Comparison of ENCODE assay signal across 17 cellular contexts in the genomic region with DNA sequence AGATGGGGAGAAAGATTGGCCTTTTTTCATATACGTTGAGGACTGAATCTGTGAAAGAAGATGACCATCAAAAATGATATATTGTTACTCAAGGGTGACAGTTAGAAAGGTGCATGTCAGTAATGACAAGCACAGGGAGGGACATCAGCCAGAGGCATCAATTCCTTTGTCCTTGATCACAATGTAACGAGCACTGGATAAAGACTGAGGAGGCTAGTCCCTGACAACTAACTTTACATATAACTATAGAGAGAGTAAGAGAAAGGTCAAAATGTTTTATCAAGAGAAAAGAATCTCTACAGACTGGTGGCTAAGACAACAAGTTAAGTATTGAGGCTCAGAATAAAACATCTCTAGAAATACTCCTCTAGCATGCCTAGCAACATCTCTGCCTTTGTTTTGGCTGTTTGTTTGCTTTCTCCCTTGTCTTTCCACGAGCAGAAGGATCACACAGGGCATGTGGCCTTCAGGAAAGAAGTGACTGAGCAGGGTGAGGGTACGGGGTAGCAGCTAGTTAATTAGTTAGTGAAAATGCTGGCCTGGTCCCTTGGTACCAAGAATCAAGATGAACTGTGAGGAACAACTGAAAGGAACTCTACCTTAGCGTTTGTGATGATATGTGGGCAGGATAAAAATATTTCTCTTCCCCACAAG.
"Had no signal": no experiment of that assay in that cellular context is flagged by ENCODE, and none has a peak within 500 bp of the region (broad histone marks: within the 10 kb centered on the region; RNA-seq: fewer than 3 reads in every experiment).

No MANE protein-coding gene starts in this region.

- ATAC-seq: activated CD4-positive, CD25-positive, alpha-beta regulatory T cell treated with anti-CD3 and anti-CD28 coated beads, Interleukin-2, amount 50 U/mL, for 24 hours; gastroesophageal sphincter; left colon; pancreas had no signal

- H3K9me3 ChIP-seq: breast epithelium, gastroesophageal sphincter, pancreas, tibial artery, uterus had no signal

- H3K27ac ChIP-seq: breast epithelium, gastroesophageal sphincter, pancreas, tibial artery, uterus had no signal

- H3K27ac Mint-ChIP-seq: activated T-helper 1 cell treated with anti-CD3 and anti-CD28 coated beads, Interleukin-12 subunit alpha, Interleukin-12 subunit beta, Interleukin-2, Interleukin-4 antibody, amounts not matched to agents 30 ng/mL and 10 ng/mL and 1 ng/mL, durations not matched to agents 14 hours and 24 hours and 36 hours; mesothelial cell of epicardium had no signal

- H3K4me1 ChIP-seq: breast epithelium, gastroesophageal sphincter, pancreas, tibial artery, uterus had no signal

- H3K36me3 ChIP-seq: breast epithelium, gastroesophageal sphincter, pancreas, tibial artery, uterus had no signal

- DNase-seq: activated CD4-positive, alpha-beta T cell treated with anti-CD3 and anti-CD28 coated beads, Interleukin-2, amount 50 U/mL, for 1 hour; activated naive CD4-positive, alpha-beta T cell; anterior cingulate cortex; dermis blood vessel endothelial cell; left colon; pancreas; stimulated activated CD4-positive, alpha-beta T cell treated with anti-CD3 and anti-CD28 coated beads, Interleukin-12 subunit alpha, Interleukin-12 subunit beta, amount 100 ng/mL, for 4 hours; stimulated activated CD4-positive, alpha-beta T cell treated with anti-CD3 and anti-CD28 coated beads, Interleukin-2, amount 100 ng/mL, for 24 hours; T-helper 9 cell; tibial artery; uterus had no signal

- H3K4me3 Mint-ChIP-seq: activated T-helper 1 cell treated with anti-CD3 and anti-CD28 coated beads, Interleukin-12 subunit alpha, Interleukin-12 subunit beta, Interleukin-2, Interleukin-4 antibody, amounts not matched to agents 30 ng/mL and 10 ng/mL and 1 ng/mL, durations not matched to agents 14 hours and 24 hours and 36 hours; mesothelial cell of epicardium had no signal

- H3K27me3 ChIP-seq: breast epithelium, gastroesophageal sphincter, pancreas, tibial artery, uterus had no signal

- H3K4me1 Mint-ChIP-seq: mesothelial cell of epicardium had no signal

- H3K9me3 Mint-ChIP-seq: activated T-helper 1 cell treated with anti-CD3 and anti-CD28 coated beads, Interleukin-12 subunit alpha, Interleukin-12 subunit beta, Interleukin-2, Interleukin-4 antibody, amounts not matched to agents 30 ng/mL and 10 ng/mL and 1 ng/mL, durations not matched to agents 14 hours and 24 hours and 36 hours had no signal

- H3K36me3 Mint-ChIP-seq: mesothelial cell of epicardium had no signal

- H3K4me3 ChIP-seq: breast epithelium, gastroesophageal sphincter, lung, pancreas, tibial artery, uterus had no signal
